In the genomic region with DNA sequence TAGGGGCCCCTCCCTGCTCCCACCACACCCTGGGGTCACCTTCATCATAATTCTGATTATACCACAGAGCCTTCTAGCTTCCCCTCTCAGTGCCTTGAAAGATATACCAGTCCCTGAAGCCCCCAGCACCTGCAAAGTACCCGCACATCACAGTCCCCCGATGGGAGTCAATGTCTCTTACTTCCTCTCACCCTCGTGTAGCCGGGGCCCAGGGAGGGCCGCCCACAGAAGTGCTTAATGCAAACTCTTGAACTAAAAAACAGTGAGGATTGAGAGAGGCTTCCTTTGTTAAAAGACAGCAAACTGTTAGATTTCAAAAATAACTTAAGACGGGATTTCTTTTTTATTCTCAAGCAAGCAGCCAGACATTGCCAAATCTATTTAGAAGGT, we compare ENCODE assay signal across 19 cellular contexts.
DNase-seq lines count a peak whose midpoint lies in the region; ATAC-seq lines count a peak whose summit lies in the region.
"Had no signal": no experiment of that assay in that cellular context is flagged by ENCODE, and none has a peak within 500 bp of the region (broad histone marks: within the 10 kb centered on the region; RNA-seq: fewer than 3 reads in every experiment).

No MANE protein-coding gene starts in this region.

- no peak overlapping the region for H3K27ac Mint-ChIP-seq in activated CD8-positive, alpha-beta memory T cell treated with anti-CD3 and anti-CD28 coated beads, Interleukin-2, amount 10 ng/mL, durations not matched to agents 7 days and 5 days
- H3K27ac Mint-ChIP-seq in stimulated activated effector memory CD8-positive, alpha-beta T cell treated with anti-CD3 and anti-CD28 coated beads, Interleukin-12 subunit alpha, Interleukin-12 subunit beta, amount 100 ng/mL, for 72 hours: peak overlapping the region; percentile 23
- H3K27ac Mint-ChIP-seq in activated T-helper 1 cell treated with anti-CD3 and anti-CD28 coated beads, Interleukin-12 subunit alpha, Interleukin-12 subunit beta, Interleukin-2, Interleukin-4 antibody, amounts not matched to agents 30 ng/mL and 10 ng/mL and 1 ng/mL, durations not matched to agents 14 hours and 24 hours and 36 hours: no peak overlapping the region
- no peak overlapping the region for H3K27ac Mint-ChIP-seq in activated naive CD4-positive, alpha-beta T cell treated with anti-CD3 and anti-CD28 coated beads, Interleukin-2, amount 50 U/mL, for 72 hours
- H3K27ac Mint-ChIP-seq: GM23338 had no signal

- no peak overlapping the region for H3K4me3 Mint-ChIP-seq in activated CD8-positive, alpha-beta memory T cell treated with anti-CD3 and anti-CD28 coated beads, Interleukin-2, amount 10 ng/mL, durations not matched to agents 7 days and 5 days
- no peak overlapping the region for H3K4me3 Mint-ChIP-seq in stimulated activated effector memory CD8-positive, alpha-beta T cell treated with anti-CD3 and anti-CD28 coated beads, Interleukin-12 subunit alpha, Interleukin-12 subunit beta, amount 100 ng/mL, for 72 hours
- no peak overlapping the region for H3K4me3 Mint-ChIP-seq in activated T-helper 1 cell treated with anti-CD3 and anti-CD28 coated beads, Interleukin-12 subunit alpha, Interleukin-12 subunit beta, Interleukin-2, Interleukin-4 antibody, amounts not matched to agents 30 ng/mL and 10 ng/mL and 1 ng/mL, durations not matched to agents 14 hours and 24 hours and 36 hours
- H3K4me3 Mint-ChIP-seq: GM23338 had no signal

- ATAC-seq in activated CD8-positive, alpha-beta memory T cell treated with anti-CD3 and anti-CD28 coated beads, Interleukin-2, amount 10 ng/mL, durations not matched to agents 7 days and 5 days: no peak
- no peak for ATAC-seq in stimulated activated effector memory CD8-positive, alpha-beta T cell treated with anti-CD3 and anti-CD28 coated beads, Interleukin-12 subunit alpha, Interleukin-12 subunit beta, amount 100 ng/mL, for 72 hours
- ATAC-seq in HG03108 (IDR thresholded peaks at IDR 0.05; ENCODE audit: unreplicated experiment): no peak
- no peak for ATAC-seq in activated naive CD4-positive, alpha-beta T cell treated with anti-CD3 and anti-CD28 coated beads, Interleukin-2, amount 50 U/mL, for 72 hours
- ATAC-seq: GM23338 had no signal

- no peaks in the 10 kb centered on the region for H3K27me3 Mint-ChIP-seq in activated CD8-positive, alpha-beta memory T cell treated with anti-CD3 and anti-CD28 coated beads, Interleukin-2, amount 10 ng/mL, durations not matched to agents 7 days and 5 days
- H3K27me3 Mint-ChIP-seq in activated T-helper 1 cell treated with anti-CD3 and anti-CD28 coated beads, Interleukin-12 subunit alpha, Interleukin-12 subunit beta, Interleukin-2, Interleukin-4 antibody, amounts not matched to agents 30 ng/mL and 10 ng/mL and 1 ng/mL, durations not matched to agents 14 hours and 24 hours and 36 hours (ENCODE audit: insufficient read depth): no peaks in the 10 kb centered on the region

- H3K9me3 ChIP-seq in BLaER1 treated with 17β-estradiol and CSF1 and Interleukin-3, amounts not matched to agents 10 nM and 100 nM (replicated peaks in 1 of 11): no peaks in the 10 kb centered on the region
- H3K9me3 ChIP-seq: SJCRH30 had no signal

- H4K20me1 ChIP-seq in BLaER1 treated with 17β-estradiol and CSF1 and Interleukin-3, amounts not matched to agents 10 nM and 100 nM: peaks cover 0 to 36% (median 0%) of the 10 kb centered on the region in 11 experiments; a peak in 6 of 22 replicates

- no peaks in the 10 kb centered on the region; a peak in 1 of 22 replicates for H3K36me3 ChIP-seq in BLaER1 treated with 17β-estradiol and CSF1 and Interleukin-3, amounts not matched to agents 10 nM and 100 nM
- H3K36me3 ChIP-seq: SJCRH30 had no signal

- intact Hi-C loops in activated T-helper 1 cell treated with anti-CD3 and anti-CD28 coated beads, Interleukin-12 subunit alpha, Interleukin-12 subunit beta, Interleukin-2, Interleukin-4 antibody, amounts not matched to agents 30 ng/mL and 10 ng/mL and 1 ng/mL, durations not matched to agents 14 hours and 24 hours and 36 hours (cut with micrococcal nuclease): loop anchor here (5.0 kb wide), 1 partner anchor 92 kb away; no protein-coding TSS in a partner anchor

- H3K4me3 ChIP-seq in BLaER1 treated with 17β-estradiol and CSF1 and Interleukin-3, amounts not matched to agents 10 nM and 100 nM: no peak overlapping the region
- H3K4me3 ChIP-seq: GM23338, SJCRH30 had no signal

- H3K4me2 ChIP-seq in BLaER1 treated with 17β-estradiol and CSF1 and Interleukin-3, amounts not matched to agents 10 nM and 100 nM: peak overlapping the region in 6 of 11 experiments; percentile 4 to 57 (median 34); a peak in 8 of 22 replicates
- H3K4me2 ChIP-seq: GM23338 had no signal

- no peak overlapping the region for H3K27ac ChIP-seq in BLaER1 treated with 17β-estradiol and CSF1 and Interleukin-3, amounts not matched to agents 10 nM and 100 nM
- H3K27ac ChIP-seq: SJCRH30 had no signal

- H3K9ac ChIP-seq in BLaER1 treated with 17β-estradiol and CSF1 and Interleukin-3, amounts not matched to agents 10 nM and 100 nM: no peak overlapping the region

- CTCF ChIA-PET in activated CD8-positive, alpha-beta memory T cell treated with anti-CD3 and anti-CD28 coated beads, Interleukin-2, amount 10 ng/mL, durations not matched to agents 7 days and 5 days (lab: Charles Lee): interaction anchor here (0.8 to 4.6 kb wide), 3 partner anchors 90 to 184 kb away, joined by 3 to 66 read pairs (median 4); no protein-coding TSS in a partner anchor

- DNase-seq in activated CD8-positive, alpha-beta memory T cell treated with anti-CD3 and anti-CD28 coated beads, Interleukin-2, amount 10 ng/mL, durations not matched to agents 7 days and 5 days: peak; percentile 36
- DNase-seq in mesenteric fat pad (ENCODE audit: low spot score) (peak; percentile 85), A172 (ENCODE audit: low spot score) (no peak)
- DNase-seq in stimulated activated effector memory CD8-positive, alpha-beta T cell treated with anti-CD3 and anti-CD28 coated beads, Interleukin-12 subunit alpha, Interleukin-12 subunit beta, amount 100 ng/mL, for 72 hours (ENCODE audit: low spot score in 2 of 2): no peak
- no peak for DNase-seq in activated T-helper 1 cell treated with anti-CD3 and anti-CD28 coated beads, Interleukin-12 subunit alpha, Interleukin-12 subunit beta, Interleukin-2, Interleukin-4 antibody, amounts not matched to agents 30 ng/mL and 10 ng/mL and 1 ng/mL, durations not matched to agents 14 hours and 24 hours and 36 hours (ENCODE audit: low spot score)
- no peak for DNase-seq in activated naive CD4-positive, alpha-beta T cell treated with anti-CD3 and anti-CD28 coated beads, Interleukin-2, amount 50 U/mL, for 72 hours (ENCODE audit: low spot score in 2 of 2)
- DNase-seq: C1 segment of cervical spinal cord, HCEC 1CT, KG1, NCI-H1092 treated with DMSO at 0.1 percent for 48 hours, NCI-H1436 treated with DMSO at 0.1 percent for 48 hours, NCI-H1930, NCI-H226, NCI-H510A treated with DMSO at 0.1 percent for 48 hours, NCI-H748 treated with DMSO at 0.1 percent for 48 hours, SJCRH30 had no signal

- no peaks in the 10 kb centered on the region for H3K4me1 Mint-ChIP-seq in activated CD8-positive, alpha-beta memory T cell treated with anti-CD3 and anti-CD28 coated beads, Interleukin-2, amount 10 ng/mL, durations not matched to agents 7 days and 5 days
- H3K4me1 Mint-ChIP-seq in stimulated activated effector memory CD8-positive, alpha-beta T cell treated with anti-CD3 and anti-CD28 coated beads, Interleukin-12 subunit alpha, Interleukin-12 subunit beta, amount 100 ng/mL, for 72 hours: peaks cover 2% of the 10 kb centered on the region
- H3K4me1 Mint-ChIP-seq in activated T-helper 1 cell treated with anti-CD3 and anti-CD28 coated beads, Interleukin-12 subunit alpha, Interleukin-12 subunit beta, Interleukin-2, Interleukin-4 antibody, amounts not matched to agents 30 ng/mL and 10 ng/mL and 1 ng/mL, durations not matched to agents 14 hours and 24 hours and 36 hours (ENCODE audit: low read depth): no peaks in the 10 kb centered on the region

- no peaks in the 10 kb centered on the region for H3K36me3 Mint-ChIP-seq in activated CD8-positive, alpha-beta memory T cell treated with anti-CD3 and anti-CD28 coated beads, Interleukin-2, amount 10 ng/mL, durations not matched to agents 7 days and 5 days
- no peaks in the 10 kb centered on the region for H3K36me3 Mint-ChIP-seq in stimulated activated effector memory CD8-positive, alpha-beta T cell treated with anti-CD3 and anti-CD28 coated beads, Interleukin-12 subunit alpha, Interleukin-12 subunit beta, amount 100 ng/mL, for 72 hours
- no peaks in the 10 kb centered on the region for H3K36me3 Mint-ChIP-seq in activated T-helper 1 cell treated with anti-CD3 and anti-CD28 coated beads, Interleukin-12 subunit alpha, Interleukin-12 subunit beta, Interleukin-2, Interleukin-4 antibody, amounts not matched to agents 30 ng/mL and 10 ng/mL and 1 ng/mL, durations not matched to agents 14 hours and 24 hours and 36 hours (ENCODE audit: low read depth)
- no peaks in the 10 kb centered on the region for H3K36me3 Mint-ChIP-seq in activated naive CD4-positive, alpha-beta T cell treated with anti-CD3 and anti-CD28 coated beads, Interleukin-2, amount 50 U/mL, for 72 hours

- no peaks in the 10 kb centered on the region for H3K27me3 ChIP-seq in BLaER1 treated with 17β-estradiol and CSF1 and Interleukin-3, amounts not matched to agents 10 nM and 100 nM
- H3K27me3 ChIP-seq: SJCRH30 had no signal

- peaks cover 0 to 31% (median 18%) of the 10 kb centered on the region in 10 experiments; a peak in 14 of 20 replicates for H3K4me1 ChIP-seq in BLaER1 treated with 17β-estradiol and CSF1 and Interleukin-3, amounts not matched to agents 10 nM and 100 nM
- H3K4me1 ChIP-seq: SJCRH30 had no signal

- H3K9me3 Mint-ChIP-seq in activated CD8-positive, alpha-beta memory T cell treated with anti-CD3 and anti-CD28 coated beads, Interleukin-2, amount 10 ng/mL, durations not matched to agents 7 days and 5 days (ENCODE audit: low read depth): no peaks in the 10 kb centered on the region
- H3K9me3 Mint-ChIP-seq in stimulated activated effector memory CD8-positive, alpha-beta T cell treated with anti-CD3 and anti-CD28 coated beads, Interleukin-12 subunit alpha, Interleukin-12 subunit beta, amount 100 ng/mL, for 72 hours: no peaks in the 10 kb centered on the region
- no peaks in the 10 kb centered on the region for H3K9me3 Mint-ChIP-seq in activated T-helper 1 cell treated with anti-CD3 and anti-CD28 coated beads, Interleukin-12 subunit alpha, Interleukin-12 subunit beta, Interleukin-2, Interleukin-4 antibody, amounts not matched to agents 30 ng/mL and 10 ng/mL and 1 ng/mL, durations not matched to agents 14 hours and 24 hours and 36 hours
- H3K9me3 Mint-ChIP-seq in activated naive CD4-positive, alpha-beta T cell treated with anti-CD3 and anti-CD28 coated beads, Interleukin-2, amount 50 U/mL, for 72 hours: no peaks in the 10 kb centered on the region
- H3K9me3 Mint-ChIP-seq: GM23338 had no signal

Comparison
In these comparisons a context has a peak if more than half of its experiments do, and no peak if none do; other contexts are left out.
1. DNase-seq: peak in activated CD8-positive, alpha-beta memory T cell treated with anti-CD3 and anti-CD28 coated beads, Interleukin-2, amount 10 ng/mL, durations not matched to agents 7 days and 5 days (single experiment) and mesenteric fat pad (single experiment); none in stimulated activated effector memory CD8-positive, alpha-beta T cell treated with anti-CD3 and anti-CD28 coated beads, Interleukin-12 subunit alpha, Interleukin-12 subunit beta, amount 100 ng/mL, for 72 hours (0 of 2), activated T-helper 1 cell treated with anti-CD3 and anti-CD28 coated beads, Interleukin-12 subunit alpha, Interleukin-12 subunit beta, Interleukin-2, Interleukin-4 antibody, amounts not matched to agents 30 ng/mL and 10 ng/mL and 1 ng/mL, durations not matched to agents 14 hours and 24 hours and 36 hours (single experiment), A172 (single experiment) and activated naive CD4-positive, alpha-beta T cell treated with anti-CD3 and anti-CD28 coated beads, Interleukin-2, amount 50 U/mL, for 72 hours (0 of 2).